21 cellular contexts compared by ENCODE assay signal in genomic region chr22:27983361-27983791, GRCh38.
DNase-seq lines count a peak whose midpoint lies in the region; ATAC-seq, FAIRE-seq and TF ChIP-seq lines count a peak whose summit lies in the region.
"Had no signal": no experiment of that assay in that cellular context is flagged by ENCODE, and none has a peak within 500 bp of the region (broad histone marks: within the 10 kb centered on the region; RNA-seq: fewer than 3 reads in every experiment).

No MANE protein-coding gene starts in this region.

- 85% methylated on average over 15 of the region's 15 CpGs for WGBS in right cardiac atrium

- no peak for TF ChIP-seq CTCF in right atrium auricular region (IDR thresholded peaks at IDR 0.05)
- TF ChIP-seq CTCF in chondrocyte (IDR thresholded peaks at IDR 0.05) = no peak
- TF ChIP-seq CTCF in osteocyte (IDR thresholded peaks at IDR 0.05) = no peak

- H3K27ac Mint-ChIP-seq in chondrocyte (ENCODE audit: unreplicated experiment) = no peak overlapping the region
- no peak overlapping the region for H3K27ac Mint-ChIP-seq in osteocyte (ENCODE audit: unreplicated experiment)
- H3K27ac Mint-ChIP-seq: CD4-positive, alpha-beta memory T cell had no signal

- H3K9me3 Mint-ChIP-seq in chondrocyte (ENCODE audit: low read depth) (no peaks in the 10 kb centered on the region), osteocyte (ENCODE audit: unreplicated experiment) (no peaks in the 10 kb centered on the region)
- H3K9me3 Mint-ChIP-seq: CD4-positive, alpha-beta memory T cell had no signal

- no peaks in the 10 kb centered on the region for H3K27me3 Mint-ChIP-seq in chondrocyte (ENCODE audit: low read depth)
- no peaks in the 10 kb centered on the region for H3K27me3 Mint-ChIP-seq in osteocyte (ENCODE audit: unreplicated experiment)
- H3K27me3 Mint-ChIP-seq: CD4-positive, alpha-beta memory T cell had no signal

- peak; percentile 17 for FAIRE-seq in urothelium cell line (lab: Jason Lieb, UNC)
- FAIRE-seq: A549, GM12892, GM18507 had no signal

- H3K4me1 ChIP-seq in right atrium auricular region (no peaks in the 10 kb centered on the region), right cardiac atrium (ENCODE audit: control insufficient read depth, insufficient read depth, low read length) (no peaks in the 10 kb centered on the region)
- H3K4me1 ChIP-seq: A549, HAP-1 had no signal

- H3K4me3 Mint-ChIP-seq in chondrocyte (ENCODE audit: unreplicated experiment) (no peak overlapping the region), osteocyte (ENCODE audit: unreplicated experiment) (no peak overlapping the region)
- H3K4me3 Mint-ChIP-seq: CD4-positive, alpha-beta memory T cell had no signal

- H3K36me3 Mint-ChIP-seq in chondrocyte (ENCODE audit: low read depth) = peaks cover 25% of the 10 kb centered on the region
- H3K36me3 Mint-ChIP-seq in osteocyte (ENCODE audit: unreplicated experiment) = peaks cover 44% of the 10 kb centered on the region

- intact Hi-C loops in right cardiac atrium (cut with DNase I) = no loop called here

- H3K36me3 ChIP-seq in right atrium auricular region = peaks cover 26% of the 10 kb centered on the region

- ATAC-seq in right cardiac atrium (no peak), GM18520 (IDR thresholded peaks at IDR 0.05; ENCODE audit: unreplicated experiment) (no peak)
- ATAC-seq: A549, PC-3 had no signal

- H3K4me3 ChIP-seq in right atrium auricular region = no peak overlapping the region
- H3K4me3 ChIP-seq in right cardiac atrium (ENCODE audit: low read length) = no peak overlapping the region
- H3K4me3 ChIP-seq: A549, HAP-1, SJCRH30 had no signal

- H3K9me3 ChIP-seq in right atrium auricular region (no peaks in the 10 kb centered on the region), right cardiac atrium (ENCODE audit: control insufficient read depth, low read length) (no peaks in the 10 kb centered on the region)
- H3K9me3 ChIP-seq: A549, HAP-1, SJCRH30 had no signal

- peaks cover 14% of the 10 kb centered on the region for H3K4me1 Mint-ChIP-seq in chondrocyte (ENCODE audit: low read depth)
- peaks cover 24% of the 10 kb centered on the region for H3K4me1 Mint-ChIP-seq in osteocyte (ENCODE audit: unreplicated experiment)

- DNase-seq in right atrium auricular region (ENCODE audit: low spot score) = peak; percentile 38
- no peak for DNase-seq in right cardiac atrium
- DNase-seq in chondrocyte (ENCODE audit: low spot score) = peak; percentile 63
- peak; percentile 72 for DNase-seq in osteocyte (ENCODE audit: extremely low spot score, unreplicated experiment)
- DNase-seq in urothelium cell line (ENCODE audit: low spot score) = no peak
- DNase-seq in CD1c-positive myeloid dendritic cell (ENCODE audit: extremely low spot score) = no peak
- DNase-seq in stimulated activated CD4-positive, alpha-beta T cell treated with anti-CD3 and anti-CD28 coated beads, Interleukin-12 subunit alpha, Interleukin-12 subunit beta, amount 100 ng/mL, for 4 hours = no peak
- DNase-seq: CD4-positive, alpha-beta memory T cell; NCI-H1417; NCI-H187; NCI-H2107; NCI-H2227 treated with DMSO at 0.1 percent for 48 hours; NCI-H524; NCI-H82; PC-3; SJCRH30 had no signal

- H3K27me3 ChIP-seq in right atrium auricular region (no peaks in the 10 kb centered on the region), right cardiac atrium (ENCODE audit: control insufficient read depth, insufficient read depth) (no peaks in the 10 kb centered on the region)
- H3K27me3 ChIP-seq: SJCRH30 had no signal

- H3K27ac ChIP-seq in right atrium auricular region (no peak overlapping the region), right cardiac atrium (ENCODE audit: low read length) (no peak overlapping the region)
- H3K27ac ChIP-seq: A549, SJCRH30 had no signal

Comparison
In these comparisons a context has a peak if more than half of its experiments do, and no peak if none do; other contexts are left out.
1. DNase-seq: peak in right atrium auricular region (single experiment), chondrocyte (single experiment) and osteocyte (single experiment); none in right cardiac atrium (0 of 3), urothelium cell line (single experiment), CD1c-positive myeloid dendritic cell (single experiment) and stimulated activated CD4-positive, alpha-beta T cell treated with anti-CD3 and anti-CD28 coated beads, Interleukin-12 subunit alpha, Interleukin-12 subunit beta, amount 100 ng/mL, for 4 hours (single experiment).